In the genomic region with DNA sequence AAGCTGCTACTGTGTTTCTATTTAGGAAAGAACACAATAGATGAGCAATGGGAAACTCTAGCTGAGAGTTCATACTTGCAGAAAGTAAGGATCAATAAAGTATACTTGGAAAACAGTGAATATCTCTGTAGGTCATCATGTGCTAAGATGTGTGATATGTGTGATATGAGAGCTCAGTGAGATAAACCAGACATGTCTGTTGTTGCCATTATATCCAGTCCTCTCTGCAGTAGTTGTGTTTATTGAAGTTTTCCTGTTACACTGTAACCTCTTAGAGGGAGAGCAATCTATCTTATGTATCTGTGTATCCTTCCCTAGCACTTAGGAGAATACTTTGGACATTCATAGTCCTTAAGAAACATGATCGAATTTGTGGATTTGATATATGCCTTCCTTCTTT, we compare ENCODE assay signal across 22 cellular contexts.
"Had no signal": no experiment of that assay in that cellular context is flagged by ENCODE, and none has a peak within 500 bp of the region (broad histone marks: within the 10 kb centered on the region; RNA-seq: fewer than 3 reads in every experiment).

No MANE protein-coding gene starts in this region.

- ATAC-seq: left lung; natural killer cell; stimulated activated naive CD8-positive, alpha-beta T cell treated with anti-CD3 and anti-CD28 coated beads, Interleukin-15, Interleukin-2, amounts not matched to agents 100 U/mL and 50 U/mL, for 24 hours had no signal

- H3K27me3 ChIP-seq: left lung, ovary, spleen, upper lobe of left lung had no signal

- H3K36me3 Mint-ChIP-seq: natural killer cell had no signal

- H3K27ac ChIP-seq: coronary artery, epithelial cell of prostate, left lung, ovary, prostate gland, spleen, upper lobe of left lung had no signal

- H3K9me3 ChIP-seq: left lung, ovary, prostate gland, spleen, upper lobe of left lung had no signal

- H3K4me3 ChIP-seq: coronary artery, left lung, ovary, prostate gland, spleen, upper lobe of left lung had no signal

- H3K4me3 Mint-ChIP-seq: activated CD4-positive, alpha-beta memory T cell treated with anti-CD3 and anti-CD28 coated beads for 36 hours; activated naive CD8-positive, alpha-beta T cell treated with anti-CD3 and anti-CD28 coated beads for 36 hours; immature natural killer cell; mesothelial cell of epicardium; natural killer cell had no signal

- H3K27me3 Mint-ChIP-seq: activated CD4-positive, alpha-beta memory T cell treated with anti-CD3 and anti-CD28 coated beads for 36 hours; activated naive CD8-positive, alpha-beta T cell treated with anti-CD3 and anti-CD28 coated beads for 36 hours had no signal

- H3K27ac Mint-ChIP-seq: activated CD4-positive, alpha-beta memory T cell treated with anti-CD3 and anti-CD28 coated beads for 36 hours; activated naive CD8-positive, alpha-beta T cell treated with anti-CD3 and anti-CD28 coated beads for 36 hours; immature natural killer cell; natural killer cell had no signal

- H3K9me3 Mint-ChIP-seq: activated CD4-positive, alpha-beta memory T cell treated with anti-CD3 and anti-CD28 coated beads for 36 hours; activated naive CD8-positive, alpha-beta T cell treated with anti-CD3 and anti-CD28 coated beads for 36 hours; activated T-helper 2 cell treated with anti-CD3 and anti-CD28 coated beads, Interferon-gamma antibody, Interleukin-2, Interleukin-4, amounts not matched to agents 10 μg/mL and 5 μg/mL and 100 μg/mL, durations not matched to agents 14 hours and 24 hours and 36 hours; immature natural killer cell; mesothelial cell of epicardium; natural killer cell had no signal

- DNase-seq: activated CD4-positive, alpha-beta memory T cell treated with anti-CD3 and anti-CD28 coated beads for 36 hours; activated naive CD4-positive, alpha-beta T cell treated with Interleukin-2 at 50 U/mL for 16 hours; activated naive CD8-positive, alpha-beta T cell treated with anti-CD3 and anti-CD28 coated beads for 36 hours; activated T-cell treated with anti-CD3 and anti-CD28 coated beads for 4 hours; amniotic stem cell; cerebellar nuclear complex; immature natural killer cell; kidney glomerular epithelial cell; left lung; natural killer cell; ovary; spleen; stimulated activated CD4-positive, alpha-beta T cell treated with anti-CD3 and anti-CD28 coated beads, Interleukin-4, amount 100 ng/mL, for 24 hours; stimulated activated naive CD8-positive, alpha-beta T cell treated with anti-CD3 and anti-CD28 coated beads, Interleukin-15, Interleukin-2, amounts not matched to agents 100 U/mL and 50 U/mL, for 24 hours; T-helper 9 cell; upper lobe of left lung had no signal

- FAIRE-seq: bronchial epithelial cell had no signal

- H3K36me3 ChIP-seq: ovary, prostate gland had no signal

- H3K4me1 ChIP-seq: left lung, prostate gland, spleen, upper lobe of left lung had no signal
